ENCODE assay signal across 29 cellular contexts in the genomic region with DNA sequence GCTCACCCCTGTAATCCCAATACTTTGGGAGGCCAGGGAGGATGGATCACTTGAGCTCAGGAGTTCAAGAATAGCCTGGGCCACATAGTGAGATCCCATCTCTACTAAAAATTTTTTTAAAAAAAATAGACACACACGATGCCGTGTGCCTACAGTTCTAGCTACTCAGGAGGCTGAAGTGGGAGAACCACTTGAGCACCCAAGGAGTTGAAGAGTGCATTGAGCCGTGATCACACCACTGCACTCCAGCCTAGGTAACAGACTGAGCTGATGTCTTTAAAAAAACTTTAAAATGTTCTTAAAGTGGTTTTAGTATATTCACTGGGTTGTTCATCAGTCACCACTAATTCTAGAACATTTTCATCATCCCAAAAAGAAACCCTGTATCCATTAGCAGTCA.
"Had no signal": no experiment of that assay in that cellular context is flagged by ENCODE, and none has a peak within 500 bp of the region (broad histone marks: within the 10 kb centered on the region; RNA-seq: fewer than 3 reads in every experiment).

No MANE protein-coding gene starts in this region.

- ATAC-seq: activated naive CD4-positive, alpha-beta T cell treated with anti-CD3 and anti-CD28 coated beads, Interleukin-2, amount 50 U/mL, for 72 hours; activated naive CD8-positive, alpha-beta T cell treated with anti-CD3 and anti-CD28 coated beads, Interleukin-2, amount 50 U/mL, for 24 hours; body of pancreas had no signal

- H3K4me3 ChIP-seq: ascending aorta, body of pancreas, Peyer's patch, SJSA1 had no signal

- H3K27me3 Mint-ChIP-seq: activated CD4-positive, alpha-beta memory T cell treated with anti-CD3 and anti-CD28 coated beads, Interleukin-2, amount 10 ng/mL, durations not matched to agents 7 days and 5 days; activated CD4-positive, alpha-beta T cell treated with anti-CD3 and anti-CD28 coated beads, Interleukin-2, amount 10 ng/mL, durations not matched to agents 7 days and 5 days; activated naive CD8-positive, alpha-beta T cell treated with anti-CD3 and anti-CD28 coated beads, Interleukin-2, amount 50 U/mL, for 24 hours had no signal

- H3K27me3 ChIP-seq: ascending aorta, body of pancreas, Peyer's patch, SJSA1 had no signal

- H3K9me3 ChIP-seq: ascending aorta, body of pancreas, Peyer's patch, SJSA1 had no signal

- H3K4me1 ChIP-seq: ascending aorta, SJSA1 had no signal

- H3K36me3 ChIP-seq: ascending aorta, Peyer's patch, SJSA1 had no signal

- H3K4me3 Mint-ChIP-seq: activated CD4-positive, alpha-beta memory T cell treated with anti-CD3 and anti-CD28 coated beads, Interleukin-2, amount 10 ng/mL, durations not matched to agents 7 days and 5 days; activated CD4-positive, alpha-beta T cell treated with anti-CD3 and anti-CD28 coated beads, Interleukin-2, amount 10 ng/mL, durations not matched to agents 7 days and 5 days; activated naive CD8-positive, alpha-beta T cell treated with anti-CD3 and anti-CD28 coated beads, Interleukin-2, amount 50 U/mL, for 24 hours; T-helper 1 cell treated with Interleukin-12 subunit alpha and Interleukin-12 subunit beta and Interleukin-4 antibody, amounts not matched to agents 30 μg/mL and 1 μg/mL, for 36 hours had no signal

- DNase-seq: activated CD4-positive, alpha-beta memory T cell treated with anti-CD3 and anti-CD28 coated beads, Interleukin-2, amount 10 ng/mL, durations not matched to agents 7 days and 5 days; activated CD4-positive, alpha-beta T cell treated with anti-CD3 and anti-CD28 coated beads, Interleukin-2, amount 10 ng/mL, durations not matched to agents 7 days and 5 days; activated CD4-positive, CD25-positive, alpha-beta regulatory T cell; activated effector memory CD4-positive, alpha-beta T cell treated with Interleukin-2 at 50 U/mL for 16 hours; activated naive CD4-positive, alpha-beta T cell treated with Interleukin-2 at 50 U/mL for 16 hours; activated naive CD8-positive, alpha-beta T cell treated with anti-CD3 and anti-CD28 coated beads, Interleukin-2, amount 50 U/mL, for 24 hours; activated T-cell treated with anti-CD3 and anti-CD28 coated beads for 4 hours; amniotic stem cell; body of pancreas; central memory CD4-positive, alpha-beta T cell; KG1; NCI-H1048; NCI-H146; NCI-H187 treated with DMSO at 0.1 percent for 48 hours; NCI-H2081 treated with DMSO at 0.1 percent for 48 hours; NCI-H2171 treated with DMSO at 0.1 percent for 48 hours; NCI-H226; NCI-H510A treated with DMSO at 0.1 percent for 48 hours; NCI-H69; NK-92 treated with Interleukin-12 subunit alpha and Interleukin-12 subunit beta, amount 100 ng/mL, for 24 hours; Peyer's patch; Right ventricle myocardium superior; T-helper 9 cell had no signal

- H3K27ac ChIP-seq: ascending aorta, body of pancreas, Peyer's patch, RWPE1, SJSA1, VCaP had no signal

- H3K36me3 Mint-ChIP-seq: activated naive CD4-positive, alpha-beta T cell treated with anti-CD3 and anti-CD28 coated beads, Interleukin-2, amount 50 U/mL, for 72 hours had no signal

- H3K27ac Mint-ChIP-seq: activated CD4-positive, alpha-beta memory T cell treated with anti-CD3 and anti-CD28 coated beads, Interleukin-2, amount 10 ng/mL, durations not matched to agents 7 days and 5 days; activated CD4-positive, alpha-beta T cell treated with anti-CD3 and anti-CD28 coated beads, Interleukin-2, amount 10 ng/mL, durations not matched to agents 7 days and 5 days; activated naive CD4-positive, alpha-beta T cell treated with anti-CD3 and anti-CD28 coated beads, Interleukin-2, amount 50 U/mL, for 72 hours; activated naive CD8-positive, alpha-beta T cell treated with anti-CD3 and anti-CD28 coated beads, Interleukin-2, amount 50 U/mL, for 24 hours; T-helper 1 cell treated with Interleukin-12 subunit alpha and Interleukin-12 subunit beta and Interleukin-4 antibody, amounts not matched to agents 30 μg/mL and 1 μg/mL, for 36 hours had no signal
